ENCODE assay signal across 8 cellular contexts in the genomic region with DNA sequence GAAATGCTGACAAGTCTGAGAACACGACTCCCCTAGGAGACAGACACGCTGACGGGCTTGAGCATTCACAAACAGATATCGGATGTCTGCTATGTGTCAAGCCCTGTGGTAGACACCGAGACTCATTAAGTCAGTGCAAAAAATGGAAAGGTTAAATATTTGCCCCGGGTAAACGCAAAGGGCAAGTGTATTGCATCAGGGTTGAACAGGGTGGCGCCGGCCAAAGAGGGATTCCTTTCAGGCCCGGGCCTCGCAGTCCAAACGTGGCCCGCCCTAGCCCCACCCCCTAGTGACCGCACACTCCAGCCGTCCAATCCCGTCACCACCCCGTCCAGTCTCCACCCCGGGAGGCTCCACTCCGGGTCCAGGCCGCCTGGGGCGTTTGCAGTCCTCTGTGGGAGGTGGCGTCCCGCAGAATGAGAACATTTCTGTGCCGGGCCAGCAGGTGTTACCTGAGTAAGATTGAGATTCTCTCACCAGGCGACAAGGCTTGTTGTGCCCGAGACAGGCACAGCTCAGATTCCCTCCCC. TPM values are rescaled to one million over a fixed set of nuclear protein-coding genes. Genes with fewer than 3 reads are reported as not detected.
DNase-seq lines count a peak whose midpoint lies in the region; ATAC-seq and TF ChIP-seq lines count a peak whose summit lies in the region.

No MANE protein-coding gene starts in this region.

- DNase-seq in NCI-H2171 treated with DMSO at 0.1 percent for 48 hours (lab: John Stamatoyannopoulos, UW) = peak; percentile 90
- DNase-seq in WTC11 (ENCODE audit: low spot score) = peak; percentile 92
- DNase-seq in cardiac fibroblast (ENCODE audit: low read depth in 2 of 2) = peak; percentile 89 to 90
- peak; percentile 95 for DNase-seq in iris pigment epithelial cell (ENCODE audit: low read depth)
- DNase-seq in stimulated activated CD4-positive, alpha-beta T cell treated with anti-CD3 and anti-CD28 coated beads, Interleukin-12 subunit alpha, Interleukin-12 subunit beta, amount 100 ng/mL, for 24 hours (ENCODE audit: low read depth in 2 of 2) = peak; percentile 50 to 80

- CTCF ChIA-PET in WTC11 (lab: Charles Lee) = interaction anchor here (0.6 to 2.3 kb wide), 6 partner anchors 14 to 173 kb away, joined by 3 to 7 read pairs (median 4); a partner anchor contains a TSS

- H3K4me1 ChIP-seq in ACC112 (ENCODE audit: control insufficient read depth, insufficient read depth, low read length, unreplicated experiment) = peaks cover 5% of the 10 kb centered on the region

- peaks cover 13% of the 10 kb centered on the region for H3K4me1 Mint-ChIP-seq in WTC11

- no peaks in the 10 kb centered on the region for H3K9me3 Mint-ChIP-seq in WTC11

- no peaks in the 10 kb centered on the region for H3K79me2 ChIP-seq in ACC112 (ENCODE audit: control insufficient read depth, insufficient read depth, low read length, unreplicated experiment)

- H3K27me3 ChIP-seq in ACC112 (ENCODE audit: insufficient read depth, low read length) = no peaks in the 10 kb centered on the region

- TF ChIP-seq CTCF in WTC11 (IDR thresholded peaks at IDR 0.05) (no peak), cardiac fibroblast (IDR thresholded peaks at IDR 0.05; ENCODE audit: low read depth, low read length) (no peak)

- peak overlapping the region; percentile 75 for H2AFZ ChIP-seq in ACC112 (ENCODE audit: low read length, unreplicated experiment)

- H3K4me3 ChIP-seq in ACC112 (ENCODE audit: low read depth, low read length) = peak overlapping the region; percentile 76
- peak overlapping the region; percentile 54 to 60 for H3K4me3 ChIP-seq in cardiac fibroblast (replicated peaks in 1 of 2; ENCODE audit: low read depth in 2 of 2, low read length in 2 of 2)

- POLR2A ChIA-PET in WTC11 (lab: Charles Lee) = interaction anchor here (1.0 to 1.1 kb wide), 2 partner anchors 12 to 17 kb away, joined by 3 to 4 read pairs; no protein-coding TSS in a partner anchor

- H3K4me3 Mint-ChIP-seq in WTC11 = peak overlapping the region; percentile 77

- H3K27ac ChIP-seq in ACC112 (ENCODE audit: low read depth, low read length) = no peak overlapping the region

- ATAC-seq in GM18870 (IDR thresholded peaks at IDR 0.05; ENCODE audit: unreplicated experiment) (peak; percentile 81), HG03097 (IDR thresholded peaks at IDR 0.05; ENCODE audit: low FRiP score, unreplicated experiment) (peak; percentile 88), WTC11 (peak; percentile 97)

- no peak overlapping the region for H3K27ac Mint-ChIP-seq in WTC11

- peaks cover 34% of the 10 kb centered on the region for H3K27me3 Mint-ChIP-seq in WTC11 (ENCODE audit: low read depth)

- H3K36me3 Mint-ChIP-seq in WTC11 = no peaks in the 10 kb centered on the region

- no peaks in the 10 kb centered on the region for H3K36me3 ChIP-seq in ACC112 (ENCODE audit: insufficient read depth, low read length)

TF ChIP-seq in WTC11, 78 proteins besides CTCF, POLR2A, EP300 and RAD21:
- peak; percentile 100 for TF ChIP-seq GABPB1 (CRISPR knock-in tag; IDR thresholded peaks at IDR 0.05)
- 0 out of 2 replicates have a peak, but pooled peaks have one; percentile 30 for TF ChIP-seq TEAD4 (CRISPR knock-in tag; IDR thresholded peaks at IDR 0.05)
- TF ChIP-seq ZNF671 (CRISPR knock-in tag; IDR thresholded peaks at IDR 0.05) = no peak
- no peak for TF ChIP-seq TP53 (CRISPR knock-in tag; IDR thresholded peaks at IDR 0.05)
- TF ChIP-seq, protein P1, sequence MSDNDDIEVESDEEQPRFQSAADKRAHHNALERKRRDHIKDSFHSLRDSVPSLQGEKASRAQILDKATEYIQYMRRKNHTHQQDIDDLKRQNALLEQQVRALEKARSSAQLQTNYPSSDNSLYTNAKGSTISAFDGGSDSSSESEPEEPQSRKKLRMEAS (CRISPR knock-in tag; IDR thresholded peaks at IDR 0.05) = peak; percentile 81
- TF ChIP-seq, protein P2, sequence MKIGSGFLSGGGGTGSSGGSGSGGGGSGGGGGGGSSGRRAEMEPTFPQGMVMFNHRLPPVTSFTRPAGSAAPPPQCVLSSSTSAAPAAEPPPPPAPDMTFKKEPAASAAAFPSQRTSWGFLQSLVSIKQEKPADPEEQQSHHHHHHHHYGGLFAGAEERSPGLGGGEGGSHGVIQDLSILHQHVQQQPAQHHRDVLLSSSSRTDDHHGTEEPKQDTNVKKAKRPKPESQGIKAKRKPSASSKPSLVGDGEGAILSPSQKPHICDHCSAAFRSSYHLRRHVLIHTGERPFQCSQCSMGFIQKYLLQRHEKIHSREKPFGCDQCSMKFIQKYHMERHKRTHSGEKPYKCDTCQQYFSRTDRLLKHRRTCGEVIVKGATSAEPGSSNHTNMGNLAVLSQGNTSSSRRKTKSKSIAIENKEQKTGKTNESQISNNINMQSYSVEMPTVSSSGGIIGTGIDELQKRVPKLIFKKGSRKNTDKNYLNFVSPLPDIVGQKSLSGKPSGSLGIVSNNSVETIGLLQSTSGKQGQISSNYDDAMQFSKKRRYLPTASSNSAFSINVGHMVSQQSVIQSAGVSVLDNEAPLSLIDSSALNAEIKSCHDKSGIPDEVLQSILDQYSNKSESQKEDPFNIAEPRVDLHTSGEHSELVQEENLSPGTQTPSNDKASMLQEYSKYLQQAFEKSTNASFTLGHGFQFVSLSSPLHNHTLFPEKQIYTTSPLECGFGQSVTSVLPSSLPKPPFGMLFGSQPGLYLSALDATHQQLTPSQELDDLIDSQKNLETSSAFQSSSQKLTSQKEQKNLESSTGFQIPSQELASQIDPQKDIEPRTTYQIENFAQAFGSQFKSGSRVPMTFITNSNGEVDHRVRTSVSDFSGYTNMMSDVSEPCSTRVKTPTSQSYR (CRISPR knock-in tag; IDR thresholded peaks at IDR 0.05) = no peak
- peak; percentile 57; the same call in 1 of the 2 replicates for TF ChIP-seq SP1 (CRISPR knock-in tag; conservative IDR thresholded peaks at IDR 0.05)
- TF ChIP-seq ZNF138 (CRISPR knock-in tag; conservative IDR thresholded peaks at IDR 0.05) = no peak
- TF ChIP-seq FOXP1 (CRISPR knock-in tag; IDR thresholded peaks at IDR 0.05; ENCODE audit: borderline replicate concordance) = no peak
- TF ChIP-seq ZNF423 (CRISPR knock-in tag; IDR thresholded peaks at IDR 0.05) = peak; percentile 98
- TF ChIP-seq, protein P3, sequence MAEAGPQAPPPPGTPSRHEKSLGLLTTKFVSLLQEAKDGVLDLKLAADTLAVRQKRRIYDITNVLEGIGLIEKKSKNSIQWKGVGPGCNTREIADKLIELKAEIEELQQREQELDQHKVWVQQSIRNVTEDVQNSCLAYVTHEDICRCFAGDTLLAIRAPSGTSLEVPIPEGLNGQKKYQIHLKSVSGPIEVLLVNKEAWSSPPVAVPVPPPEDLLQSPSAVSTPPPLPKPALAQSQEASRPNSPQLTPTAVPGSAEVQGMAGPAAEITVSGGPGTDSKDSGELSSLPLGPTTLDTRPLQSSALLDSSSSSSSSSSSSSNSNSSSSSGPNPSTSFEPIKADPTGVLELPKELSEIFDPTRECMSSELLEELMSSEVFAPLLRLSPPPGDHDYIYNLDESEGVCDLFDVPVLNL (CRISPR knock-in tag; IDR thresholded peaks at IDR 0.05; ENCODE audit: borderline replicate concordance, low read depth) = no peak

RNA-seq across cellular contexts. Expression of a gene that starts 16.3 kb away (rescaled TPM):
- total RNA-seq in WTC11 (2021) = 97.5 to 109 TPM (median 102 TPM) in 3 replicates

RNA-seq across cellular contexts. Expression of a gene that starts 20.0 kb away (rescaled TPM):
- 0.11 TPM in 1 of 3 replicates, not detected in the others for total RNA-seq in WTC11 (2021)

RNA-seq across cellular contexts. Expression of a gene that starts 43.6 kb away (rescaled TPM):
- total RNA-seq in WTC11 (2021) = 0.18 to 0.53 TPM (median 0.31 TPM) in 3 replicates

RNA-seq across cellular contexts. Expression of a gene that starts 58.4 kb away (rescaled TPM):
- 0.02 to 0.09 TPM (median 0.07 TPM) in 3 replicates for total RNA-seq in WTC11 (2021)
